ENCODE assay signal across 18 cellular contexts in the genomic region with DNA sequence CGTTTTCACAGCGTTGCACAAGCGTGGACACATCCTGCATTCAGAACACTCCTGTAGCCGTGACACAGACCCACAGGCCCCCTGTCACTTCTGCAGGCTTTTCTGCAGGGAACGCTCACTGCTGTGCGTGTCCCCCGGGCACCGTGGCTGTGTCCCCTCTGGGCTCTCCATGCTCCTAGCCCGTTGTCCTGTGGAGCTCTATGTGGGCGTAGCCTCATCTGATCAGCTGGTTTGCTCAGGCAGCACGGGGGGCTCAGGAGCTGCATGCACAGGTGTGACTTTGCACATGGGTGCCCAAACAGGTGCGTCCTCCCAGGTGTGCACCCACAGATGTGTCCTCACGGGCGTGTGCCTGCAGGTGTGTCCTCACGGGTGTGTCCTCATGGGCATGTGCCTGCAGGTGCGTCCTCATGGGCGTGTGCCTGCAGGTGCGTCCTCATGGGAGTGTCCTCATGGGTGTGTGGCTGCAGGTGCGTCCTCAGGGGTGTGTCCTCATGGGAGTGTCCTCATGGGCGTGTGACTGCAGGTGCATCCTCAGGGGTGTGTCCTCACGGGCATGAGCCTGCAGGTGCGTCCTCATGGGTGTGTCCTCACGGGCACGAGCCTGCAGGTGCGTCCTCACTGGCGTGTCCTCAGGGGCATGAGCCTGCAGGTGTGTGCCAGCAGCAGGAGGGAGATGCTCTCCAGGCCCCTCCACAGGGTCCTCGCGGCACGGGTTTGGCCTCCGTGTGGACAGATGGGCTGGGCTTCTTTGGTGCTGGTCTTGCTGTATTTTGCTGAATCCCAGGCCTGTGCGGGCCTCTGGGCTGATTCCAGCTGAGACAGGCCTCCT. TPM values are rescaled to one million over a fixed set of nuclear protein-coding genes. Genes with fewer than 3 reads are reported as not detected.
DNase-seq lines count a peak whose midpoint lies in the region; ATAC-seq and TF ChIP-seq lines count a peak whose summit lies in the region.
"Had no signal": no experiment of that assay in that cellular context is flagged by ENCODE, and none has a peak within 500 bp of the region (broad histone marks: within the 10 kb centered on the region; RNA-seq: fewer than 3 reads in every experiment).

No MANE protein-coding gene starts in this region.

- no peaks in the 10 kb centered on the region for H3K9me2 ChIP-seq in HCT116 (ENCODE audit: insufficient read depth)

- POLR2A ChIA-PET in HCT116 (lab: Charles Lee) = no interaction called here

- H3K4me1 ChIP-seq in HCT116 (ENCODE audit: control insufficient read depth in 1 of 2, insufficient read depth in 2 of 2, low read length in 2 of 2) = no peaks in the 10 kb centered on the region
- H3K4me1 ChIP-seq in mucosa of descending colon (ENCODE audit: low read depth) = no peaks in the 10 kb centered on the region
- H3K4me1 ChIP-seq: SJCRH30, vagina had no signal

- no peak overlapping the region for H3K4me3 ChIP-seq in HCT116 (replicated peaks in 1 of 2; ENCODE audit: low read depth in 1 of 2, low read length in 2 of 2)
- no peak overlapping the region for H3K4me3 ChIP-seq in mucosa of descending colon
- H3K4me3 ChIP-seq: SJCRH30, skin epidermis, vagina had no signal

- CTCF ChIA-PET in HCT116 (lab: Charles Lee) = no interaction called here

- RAD21 ChIA-PET in HCT116 (lab: Charles Lee; ENCODE audit: low non-redundant PET in 1 of 2, low total read pairs in 2 of 2, uncharacterized antibody in 2 of 2, unreplicated experiment in 2 of 2) = no interaction called here

- TF ChIP-seq POLR2A in HCT116 (IDR thresholded peaks at IDR 0.05; ENCODE audit: borderline replicate concordance, extremely low read depth, insufficient read depth, insufficient read length) = no peak

- H2AFZ ChIP-seq in HCT116 (ENCODE audit: low read depth, low read length, poor library complexity, severe bottlenecking) = no peak overlapping the region

- intact Hi-C loops in HCT116 (cut with micrococcal nuclease) (no loop called here), mucosa of descending colon (cut with DNase I, micrococcal nuclease) (no loop called here)

- H3K79me2 ChIP-seq in HCT116 (ENCODE audit: insufficient read depth, low read length) = peaks cover 80% of the 10 kb centered on the region

- TF ChIP-seq RAD21 in HCT116 (IDR thresholded peaks at IDR 0.05; ENCODE audit: low read depth) = no peak

- no TSS peak for BruUV-seq in HCT116 (replicated peaks; lab: Mats Ljungman, UMichigan)

- H3K27me3 ChIP-seq in HCT116 (ENCODE audit: insufficient read depth, low read length) = no peaks in the 10 kb centered on the region
- H3K27me3 ChIP-seq: SJCRH30, vagina had no signal

- TF ChIP-seq CTCF in HCT116 (IDR thresholded peaks at IDR 0.05 in 2 of 3, conservative IDR thresholded peaks at IDR 0.05 in 1 of 3; ENCODE audit: borderline replicate concordance in 1 of 3, insufficient read depth in 1 of 3, low read depth in 2 of 3, low read length in 2 of 3) (no peak), mucosa of descending colon (IDR thresholded peaks at IDR 0.05) (no peak)

- H3K27ac ChIP-seq in HCT116 (ENCODE audit: low read depth, low read length) = no peak overlapping the region
- H3K27ac ChIP-seq: SJCRH30, skin epidermis, vagina had no signal

- peaks cover 6% of the 10 kb centered on the region; the same call in 1 of the 2 replicates for H4K20me1 ChIP-seq in HCT116 (ENCODE audit: insufficient read depth)

- no peak overlapping the region for H3K4me2 ChIP-seq in HCT116 (ENCODE audit: low read length)

- H3K9me3 ChIP-seq in HCT116 (ENCODE audit: control insufficient read depth in 1 of 2, insufficient read depth in 1 of 2, low read depth in 1 of 2, low read length in 2 of 2) (no peaks in the 10 kb centered on the region), mucosa of descending colon (no peaks in the 10 kb centered on the region)
- H3K9me3 ChIP-seq: SJCRH30, vagina had no signal

- ATAC-seq in HCT116 (peak; percentile 36), mucosa of descending colon (peak; percentile 94)
- ATAC-seq: activated CD8-positive, alpha-beta T cell treated with anti-CD3 and anti-CD28 coated beads, Interleukin-2, amount 10 ng/mL, durations not matched to agents 7 days and 5 days; activated T-cell treated with anti-CD3 and anti-CD28 coated beads, Interleukin-2, amount 50 U/mL, for 72 hours; natural killer cell had no signal

- H3K36me3 ChIP-seq in HCT116 (ENCODE audit: control insufficient read depth in 1 of 2, insufficient read depth in 2 of 2, low read length in 2 of 2) (peaks cover 8 to 10% of the 10 kb centered on the region in 2 experiments; a peak in 3 of 4 replicates), mucosa of descending colon (ENCODE audit: low read depth) (no peaks in the 10 kb centered on the region)

- no peak for DNase-seq in HCT116 (ENCODE audit: low read depth, low spot score)
- DNase-seq in NCI-H187 (lab: John Stamatoyannopoulos, UW) = peak; percentile 56 to 75
- peak; percentile 11 for DNase-seq in RPMI8226
- peak; percentile 48 to 72 (median 56) for DNase-seq in mucosa of descending colon
- no peak for DNase-seq in NCI-H524 (lab: John Stamatoyannopoulos, UW)
- no peak for DNase-seq in DMS79 (lab: John Stamatoyannopoulos, UW)
- no peak for DNase-seq in GM19238 (ENCODE audit: insufficient read length, low spot score)
- DNase-seq: activated B cell treated with CpG ODN at 0.5 μM for 24 hours; activated CD8-positive, alpha-beta T cell treated with anti-CD3 and anti-CD28 coated beads, Interleukin-2, amount 10 ng/mL, durations not matched to agents 7 days and 5 days; activated T-cell treated with anti-CD3 and anti-CD28 coated beads, Interleukin-2, amount 50 U/mL, for 72 hours; foreskin melanocyte; GF-D8; mesenchymal stem cell; natural killer cell; SJCRH30; substantia nigra had no signal

- H3K9ac ChIP-seq in HCT116 (ENCODE audit: low read length) = no peak overlapping the region

TF ChIP-seq in HCT116, 20 proteins besides CTCF, POLR2A, EP300 and RAD21:
- TF ChIP-seq TCF7L2 (IDR thresholded peaks at IDR 0.05; ENCODE audit: borderline replicate concordance, extremely low read depth, insufficient read depth, insufficient read length) (no peak), CEBPB (IDR thresholded peaks at IDR 0.05; ENCODE audit: low read depth) (no peak), FOSL1 (IDR thresholded peaks at IDR 0.05; ENCODE audit: low read depth) (no peak), SIN3A (IDR thresholded peaks at IDR 0.05; ENCODE audit: low read depth) (no peak), ZFX (IDR thresholded peaks at IDR 0.05) (no peak)
- TF ChIP-seq, protein P1, sequence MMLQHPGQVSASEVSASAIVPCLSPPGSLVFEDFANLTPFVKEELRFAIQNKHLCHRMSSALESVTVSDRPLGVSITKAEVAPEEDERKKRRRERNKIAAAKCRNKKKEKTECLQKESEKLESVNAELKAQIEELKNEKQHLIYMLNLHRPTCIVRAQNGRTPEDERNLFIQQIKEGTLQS (IDR thresholded peaks at IDR 0.05) = no peak
- TF ChIP-seq, protein P2, sequence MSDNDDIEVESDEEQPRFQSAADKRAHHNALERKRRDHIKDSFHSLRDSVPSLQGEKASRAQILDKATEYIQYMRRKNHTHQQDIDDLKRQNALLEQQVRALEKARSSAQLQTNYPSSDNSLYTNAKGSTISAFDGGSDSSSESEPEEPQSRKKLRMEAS (IDR thresholded peaks at IDR 0.05) = no peak

RNA-seq across cellular contexts. Expression of a gene that starts 17.5 kb away (rescaled TPM):
- 229 TPM for total RNA-seq in HCT116 (2021; ENCODE audit: unreplicated experiment)
- polyA plus RNA-seq in HCT116 (2012) = 132 and 135 TPM in 2 replicates
- total RNA-seq in mucosa of descending colon = 100 to 1,000 TPM in 1 of 3 donors, 10 to 100 TPM in 2; 76.4 to 105 (median 79.7) TPM

RNA-seq across cellular contexts. Expression of a gene that starts 37.5 kb away (rescaled TPM):
- total RNA-seq in HCT116 (2021; ENCODE audit: unreplicated experiment) (31.1 TPM), mucosa of descending colon (10 to 100 TPM; 10.0 to 41.6 (median 23.5) TPM)
- polyA plus RNA-seq in HCT116 (2012) = 37.8 and 43.3 TPM in 2 replicates

RNA-seq across cellular contexts. Expression of a gene that starts 38.8 kb away (rescaled TPM):
- total RNA-seq in HCT116 (2021; ENCODE audit: unreplicated experiment) = 3.8 TPM
- 0.05 and 0.15 TPM in 2 replicates for polyA plus RNA-seq in HCT116 (2012)
- total RNA-seq in mucosa of descending colon = 1 to 10 TPM in 1 of 3 donors, under 1 TPM in 2; 0.84 to 2.0 (median 0.95) TPM
- total RNA-seq: vagina had no signal

RNA-seq across cellular contexts. Expression of a gene that starts 49.6 kb away (rescaled TPM):
- total RNA-seq in HCT116 (2021; ENCODE audit: unreplicated experiment) (260 TPM), mucosa of descending colon (100 to 1,000 TPM in 2 of 3 donors, 10 to 100 TPM in 1; 41.3 to 144 (median 142) TPM)
- polyA plus RNA-seq in HCT116 (2012) = 613 and 656 TPM in 2 replicates

RNA-seq across cellular contexts. Expression of a gene that starts 53.9 kb away (rescaled TPM):
- total RNA-seq in HCT116 (2021; ENCODE audit: unreplicated experiment) (40.4 TPM), mucosa of descending colon (10 to 100 TPM; 11.8 to 23.9 (median 21.8) TPM)
- polyA plus RNA-seq in HCT116 (2012) = 30.8 and 33.5 TPM in 2 replicates

Comparison
In these comparisons a context has a peak if more than half of its experiments do, and no peak if none do; other contexts are left out.
1. DNase-seq: peak in NCI-H187 (2 of 2), RPMI8226 (single experiment) and mucosa of descending colon (3 of 3); none in HCT116 (single experiment), NCI-H524 (0 of 2), DMS79 (single experiment) and GM19238 (single experiment).